21 cellular contexts compared by ENCODE assay signal in the genomic region with DNA sequence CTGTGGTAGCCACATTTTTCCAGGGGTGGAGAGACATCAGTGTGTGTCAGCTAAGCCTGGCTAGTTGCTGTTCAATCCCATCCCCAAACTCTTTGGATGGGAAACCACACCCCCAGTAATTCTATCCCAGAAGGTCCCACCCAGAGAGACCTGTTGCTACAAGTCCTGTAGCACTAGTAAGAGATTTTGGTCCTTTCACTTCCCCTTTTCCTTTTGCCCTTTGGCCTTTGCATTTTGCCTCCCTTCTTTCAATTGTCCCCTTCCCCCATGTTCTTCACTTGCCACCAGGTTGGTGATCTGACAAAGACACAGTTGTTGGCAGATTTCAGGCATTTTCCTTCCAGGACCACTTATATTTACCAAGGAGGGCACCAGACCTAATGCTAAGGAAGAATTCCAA. TPM values are rescaled to one million over a fixed set of nuclear protein-coding genes. Genes with fewer than 3 reads are reported as not detected.
DNase-seq lines count a peak whose midpoint lies in the region; ATAC-seq, FAIRE-seq and TF ChIP-seq lines count a peak whose summit lies in the region.
"Had no signal": no experiment of that assay in that cellular context is flagged by ENCODE, and none has a peak within 500 bp of the region (broad histone marks: within the 10 kb centered on the region; RNA-seq: fewer than 3 reads in every experiment).

No MANE protein-coding gene starts in this region.

- H3K9me3 ChIP-seq in T-helper 17 cell (ENCODE audit: control insufficient read depth, low read length, poor library complexity, severe bottlenecking) = no peaks in the 10 kb centered on the region
- H3K9me3 ChIP-seq: Peyer's patch had no signal

- no peak for DNase-seq in GM12892 (ENCODE audit: insufficient read length)
- DNase-seq in OCI-M1 (lab: John Stamatoyannopoulos, UW) = peak; percentile 5
- DNase-seq in HTR-8/SVneo (ENCODE audit: insufficient read length, low spot score) = no peak
- no peak for DNase-seq in T-helper 17 cell
- DNase-seq: amygdala; NCI-H1092; Peyer's patch; stimulated activated CD4-positive, alpha-beta T cell treated with anti-CD3 and anti-CD28 coated beads, Interleukin-4, amount 100 ng/mL, for 4 hours had no signal

- H3K4me3 Mint-ChIP-seq in T-helper 17 cell = no peak overlapping the region
- H3K4me3 Mint-ChIP-seq: activated T-helper 1 cell treated with anti-CD3 and anti-CD28 coated beads, Interleukin-12 subunit alpha, Interleukin-12 subunit beta, Interleukin-2, Interleukin-4 antibody, amounts not matched to agents 30 ng/mL and 10 ng/mL and 1 ng/mL, durations not matched to agents 14 hours and 24 hours and 36 hours; nephron; stimulated activated memory B cell treated with anti-CD40 and anti-IgM and Interleukin-4, amounts not matched to agents 10 μg/mL and 1 μg/mL and 100 μg/mL, for 72 hours; T-helper 1 cell treated with Interleukin-12 subunit alpha and Interleukin-12 subunit beta and Interleukin-4 antibody, amounts not matched to agents 30 μg/mL and 1 μg/mL, for 36 hours had no signal

- ATAC-seq in GM21381 (IDR thresholded peaks at IDR 0.05; ENCODE audit: unreplicated experiment) (peak; percentile 44), HG03342 (IDR thresholded peaks at IDR 0.05; ENCODE audit: unreplicated experiment) (peak; percentile 49), HG02678 (IDR thresholded peaks at IDR 0.05; ENCODE audit: unreplicated experiment) (no peak), SK-N-SH treated with all-trans-retinoic acid at 6 μM for 48 hours (no peak), T-helper 17 cell (no peak)
- ATAC-seq: esophagus mucosa; sciatic nerve; stimulated activated memory B cell treated with anti-CD40 and anti-IgM and Interleukin-4, amounts not matched to agents 10 μg/mL and 1 μg/mL and 100 μg/mL, for 72 hours had no signal

- no peak for TF ChIP-seq POLR2A in GM12892 (IDR thresholded peaks at IDR 0.05; ENCODE audit: low read depth, low read length)

- H3K4me1 Mint-ChIP-seq in T-helper 17 cell = peaks cover 6% of the 10 kb centered on the region

- FAIRE-seq in GM12892 (lab: Jason Lieb, UNC) (peak; percentile 92), HTR-8/SVneo (lab: Jason Lieb, UNC) (no peak)
- FAIRE-seq: D721Med had no signal

- H3K27me3 Mint-ChIP-seq in T-helper 17 cell = peaks cover 15% of the 10 kb centered on the region

- H3K27ac Mint-ChIP-seq in T-helper 17 cell = no peak overlapping the region
- H3K27ac Mint-ChIP-seq: activated T-helper 1 cell treated with anti-CD3 and anti-CD28 coated beads, Interleukin-12 subunit alpha, Interleukin-12 subunit beta, Interleukin-2, Interleukin-4 antibody, amounts not matched to agents 30 ng/mL and 10 ng/mL and 1 ng/mL, durations not matched to agents 14 hours and 24 hours and 36 hours; stimulated activated memory B cell treated with anti-CD40 and anti-IgM and Interleukin-4, amounts not matched to agents 10 μg/mL and 1 μg/mL and 100 μg/mL, for 72 hours; T-helper 1 cell treated with Interleukin-12 subunit alpha and Interleukin-12 subunit beta and Interleukin-4 antibody, amounts not matched to agents 30 μg/mL and 1 μg/mL, for 36 hours had no signal

- H3K36me3 Mint-ChIP-seq in T-helper 17 cell (ENCODE audit: low read depth) = no peaks in the 10 kb centered on the region
- H3K36me3 Mint-ChIP-seq: stimulated activated memory B cell treated with anti-CD40 and anti-IgM and Interleukin-4, amounts not matched to agents 10 μg/mL and 1 μg/mL and 100 μg/mL, for 72 hours had no signal

TF ChIP-seq in SK-N-SH treated with all-trans-retinoic acid at 6 μM for 48 hours, 23 proteins besides CTCF, POLR2A, EP300 and RAD21:
- no peak for TF ChIP-seq ZNF565 (CRISPR knock-in tag; conservative IDR thresholded peaks at IDR 0.05; ENCODE audit: low read depth)
- TF ChIP-seq, protein P1, sequence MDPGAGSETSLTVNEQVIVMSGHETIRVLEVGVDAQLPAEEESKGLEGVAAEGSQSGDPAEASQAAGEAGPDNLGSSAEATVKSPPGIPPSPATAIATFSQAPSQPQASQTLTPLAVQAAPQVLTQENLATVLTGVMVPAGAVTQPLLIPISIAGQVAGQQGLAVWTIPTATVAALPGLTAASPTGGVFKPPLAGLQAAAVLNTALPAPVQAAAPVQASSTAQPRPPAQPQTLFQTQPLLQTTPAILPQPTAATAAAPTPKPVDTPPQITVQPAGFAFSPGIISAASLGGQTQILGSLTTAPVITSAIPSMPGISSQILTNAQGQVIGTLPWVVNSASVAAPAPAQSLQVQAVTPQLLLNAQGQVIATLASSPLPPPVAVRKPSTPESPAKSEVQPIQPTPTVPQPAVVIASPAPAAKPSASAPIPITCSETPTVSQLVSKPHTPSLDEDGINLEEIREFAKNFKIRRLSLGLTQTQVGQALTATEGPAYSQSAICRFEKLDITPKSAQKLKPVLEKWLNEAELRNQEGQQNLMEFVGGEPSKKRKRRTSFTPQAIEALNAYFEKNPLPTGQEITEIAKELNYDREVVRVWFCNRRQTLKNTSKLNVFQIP (CRISPR knock-in tag; IDR thresholded peaks at IDR 0.05; ENCODE audit: borderline replicate concordance, low read depth) = no peak
- no peak for TF ChIP-seq TOX (CRISPR knock-in tag; IDR thresholded peaks at IDR 0.05; ENCODE audit: borderline replicate concordance)
- TF ChIP-seq ZFP3 (CRISPR knock-in tag; IDR thresholded peaks at IDR 0.05) = no peak
- TF ChIP-seq BACH2 (CRISPR knock-in tag; IDR thresholded peaks at IDR 0.05; ENCODE audit: borderline replicate concordance) = no peak
- TF ChIP-seq ARNTL (CRISPR knock-in tag; IDR thresholded peaks at IDR 0.05; ENCODE audit: borderline replicate concordance, low read depth) = no peak
- no peak for TF ChIP-seq CSDC2 (CRISPR knock-in tag; IDR thresholded peaks at IDR 0.05)
- no peak for TF ChIP-seq SNAI2 (CRISPR knock-in tag; IDR thresholded peaks at IDR 0.05)
- TF ChIP-seq PPARA (CRISPR knock-in tag; IDR thresholded peaks at IDR 0.05; ENCODE audit: borderline replicate concordance) = no peak
- no peak for TF ChIP-seq ISL1 (CRISPR knock-in tag; IDR thresholded peaks at IDR 0.05)
- TF ChIP-seq ZNF8 (CRISPR knock-in tag; IDR thresholded peaks at IDR 0.05) = no peak
- TF ChIP-seq, protein P2, sequence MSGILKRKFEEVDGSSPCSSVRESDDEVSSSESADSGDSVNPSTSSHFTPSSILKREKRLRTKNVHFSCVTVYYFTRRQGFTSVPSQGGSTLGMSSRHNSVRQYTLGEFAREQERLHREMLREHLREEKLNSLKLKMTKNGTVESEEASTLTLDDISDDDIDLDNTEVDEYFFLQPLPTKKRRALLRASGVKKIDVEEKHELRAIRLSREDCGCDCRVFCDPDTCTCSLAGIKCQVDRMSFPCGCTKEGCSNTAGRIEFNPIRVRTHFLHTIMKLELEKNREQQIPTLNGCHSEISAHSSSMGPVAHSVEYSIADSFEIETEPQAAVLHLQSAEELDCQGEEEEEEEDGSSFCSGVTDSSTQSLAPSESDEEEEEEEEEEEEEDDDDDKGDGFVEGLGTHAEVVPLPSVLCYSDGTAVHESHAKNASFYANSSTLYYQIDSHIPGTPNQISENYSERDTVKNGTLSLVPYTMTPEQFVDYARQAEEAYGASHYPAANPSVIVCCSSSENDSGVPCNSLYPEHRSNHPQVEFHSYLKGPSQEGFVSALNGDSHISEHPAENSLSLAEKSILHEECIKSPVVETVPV (CRISPR knock-in tag; IDR thresholded peaks at IDR 0.05) = no peak
- TF ChIP-seq TCF4 (CRISPR knock-in tag; IDR thresholded peaks at IDR 0.05; ENCODE audit: borderline replicate concordance) = no peak
- TF ChIP-seq ZC3H10 (CRISPR knock-in tag; IDR thresholded peaks at IDR 0.05) = no peak
- TF ChIP-seq, protein P3, sequence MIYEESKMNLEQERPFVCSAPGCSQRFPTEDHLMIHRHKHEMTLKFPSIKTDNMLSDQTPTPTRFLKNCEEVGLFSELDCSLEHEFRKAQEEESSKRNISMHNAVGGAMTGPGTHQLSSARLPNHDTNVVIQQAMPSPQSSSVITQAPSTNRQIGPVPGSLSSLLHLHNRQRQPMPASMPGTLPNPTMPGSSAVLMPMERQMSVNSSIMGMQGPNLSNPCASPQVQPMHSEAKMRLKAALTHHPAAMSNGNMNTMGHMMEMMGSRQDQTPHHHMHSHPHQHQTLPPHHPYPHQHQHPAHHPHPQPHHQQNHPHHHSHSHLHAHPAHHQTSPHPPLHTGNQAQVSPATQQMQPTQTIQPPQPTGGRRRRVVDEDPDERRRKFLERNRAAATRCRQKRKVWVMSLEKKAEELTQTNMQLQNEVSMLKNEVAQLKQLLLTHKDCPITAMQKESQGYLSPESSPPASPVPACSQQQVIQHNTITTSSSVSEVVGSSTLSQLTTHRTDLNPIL (CRISPR knock-in tag; IDR thresholded peaks at IDR 0.05; ENCODE audit: low read depth) = no peak
- TF ChIP-seq, protein P4, sequence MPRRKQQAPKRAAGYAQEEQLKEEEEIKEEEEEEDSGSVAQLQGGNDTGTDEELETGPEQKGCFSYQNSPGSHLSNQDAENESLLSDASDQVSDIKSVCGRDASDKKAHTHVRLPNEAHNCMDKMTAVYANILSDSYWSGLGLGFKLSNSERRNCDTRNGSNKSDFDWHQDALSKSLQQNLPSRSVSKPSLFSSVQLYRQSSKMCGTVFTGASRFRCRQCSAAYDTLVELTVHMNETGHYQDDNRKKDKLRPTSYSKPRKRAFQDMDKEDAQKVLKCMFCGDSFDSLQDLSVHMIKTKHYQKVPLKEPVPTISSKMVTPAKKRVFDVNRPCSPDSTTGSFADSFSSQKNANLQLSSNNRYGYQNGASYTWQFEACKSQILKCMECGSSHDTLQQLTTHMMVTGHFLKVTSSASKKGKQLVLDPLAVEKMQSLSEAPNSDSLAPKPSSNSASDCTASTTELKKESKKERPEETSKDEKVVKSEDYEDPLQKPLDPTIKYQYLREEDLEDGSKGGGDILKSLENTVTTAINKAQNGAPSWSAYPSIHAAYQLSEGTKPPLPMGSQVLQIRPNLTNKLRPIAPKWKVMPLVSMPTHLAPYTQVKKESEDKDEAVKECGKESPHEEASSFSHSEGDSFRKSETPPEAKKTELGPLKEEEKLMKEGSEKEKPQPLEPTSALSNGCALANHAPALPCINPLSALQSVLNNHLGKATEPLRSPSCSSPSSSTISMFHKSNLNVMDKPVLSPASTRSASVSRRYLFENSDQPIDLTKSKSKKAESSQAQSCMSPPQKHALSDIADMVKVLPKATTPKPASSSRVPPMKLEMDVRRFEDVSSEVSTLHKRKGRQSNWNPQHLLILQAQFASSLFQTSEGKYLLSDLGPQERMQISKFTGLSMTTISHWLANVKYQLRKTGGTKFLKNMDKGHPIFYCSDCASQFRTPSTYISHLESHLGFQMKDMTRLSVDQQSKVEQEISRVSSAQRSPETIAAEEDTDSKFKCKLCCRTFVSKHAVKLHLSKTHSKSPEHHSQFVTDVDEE (CRISPR knock-in tag; IDR thresholded peaks at IDR 0.05) = no peak
- TF ChIP-seq GLIS3 (CRISPR knock-in tag; IDR thresholded peaks at IDR 0.05) = no peak
- TF ChIP-seq ZFP30 (CRISPR knock-in tag; IDR thresholded peaks at IDR 0.05) = no peak
- no peak for TF ChIP-seq ESRRG (CRISPR knock-in tag; IDR thresholded peaks at IDR 0.05)
- no peak for TF ChIP-seq RARB (CRISPR knock-in tag; IDR thresholded peaks at IDR 0.05)

RNA-seq across cellular contexts. Expression of a gene that starts 3.8 kb away (rescaled TPM):
- not detected for polyA plus RNA-seq in GM12892 (2012; ENCODE audit: missing spikeins)
- total RNA-seq in T-helper 17 cell = not detected
- total RNA-seq: activated T-helper 1 cell treated with anti-CD3 and anti-CD28 coated beads, Interleukin-12 subunit alpha, Interleukin-12 subunit beta, Interleukin-2, Interleukin-4 antibody, amounts not matched to agents 30 ng/mL and 10 ng/mL and 1 ng/mL, durations not matched to agents 14 hours and 24 hours and 36 hours; lung; Peyer's patch; sciatic nerve; ureter had no signal
- polyA plus RNA-seq: lung had no signal

Comparison
In these comparisons a context has a peak if more than half of its experiments do, and no peak if none do; other contexts are left out.
1. ATAC-seq: peak in GM21381 (single experiment) and HG03342 (single experiment); none in HG02678 (single experiment), SK-N-SH treated with all-trans-retinoic acid at 6 μM for 48 hours (single experiment) and T-helper 17 cell (single experiment).